Comparison of ENCODE assay signal across 17 cellular contexts in the genomic region with DNA sequence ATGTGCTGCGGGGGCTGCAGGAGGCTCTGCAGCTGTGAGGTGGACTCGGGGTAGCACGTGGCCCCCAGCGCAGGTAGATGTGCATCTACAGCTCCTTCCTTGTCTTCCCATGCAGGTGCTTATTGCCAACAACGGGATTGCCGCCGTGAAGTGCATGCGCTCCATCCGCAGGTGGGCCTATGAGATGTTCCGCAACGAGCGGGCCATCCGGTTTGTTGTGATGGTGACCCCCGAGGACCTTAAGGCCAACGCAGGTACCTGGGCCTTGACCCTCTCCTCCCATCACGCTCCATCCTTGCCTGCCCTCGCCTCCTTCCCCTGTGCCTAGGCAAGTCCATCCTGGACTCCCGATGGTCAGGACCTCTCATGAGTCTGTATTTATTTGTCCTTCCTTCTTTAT. TPM values are rescaled to one million over a fixed set of nuclear protein-coding genes. Genes with fewer than 3 reads are reported as not detected.
A peak's percentile ranks its signal among the peaks of the same experiment; 100 is the strongest.
DNase-seq lines count a peak whose midpoint lies in the region; ATAC-seq and TF ChIP-seq lines count a peak whose summit lies in the region.
"Had no signal": no experiment of that assay in that cellular context is flagged by ENCODE, and none has a peak within 500 bp of the region (broad histone marks: within the 10 kb centered on the region; RNA-seq: fewer than 3 reads in every experiment).

No MANE protein-coding gene starts in this region.

- no peaks in the 10 kb centered on the region for H3K79me1 ChIP-seq in neuronal stem cell (ENCODE audit: low read depth, low read length)

- H3K23ac ChIP-seq in neuronal stem cell (ENCODE audit: low read depth, low read length, poor library complexity): no peak overlapping the region

- ATAC-seq in gastroesophageal sphincter: no peak
- no peak for ATAC-seq in foreskin keratinocyte
- no peak for ATAC-seq in left lung

- H3K4me2 ChIP-seq in neuronal stem cell (ENCODE audit: insufficient read depth, low read length, poor library complexity, severe bottlenecking): no peak overlapping the region

- CTCF ChIA-PET in AG04450 (lab: Charles Lee): no interaction called here

- DNase-seq in AG04450 (ENCODE audit: low read depth, low spot score) (no peak), neuronal stem cell (ENCODE audit: low spot score) (no peak), sigmoid colon (peak; percentile 61), foreskin keratinocyte (no peak), iPS-NIHi7 (ENCODE audit: extremely low spot score) (no peak), Kasumi-1 (lab: John Stamatoyannopoulos, UW) (no peak), left lung (no peak)
- DNase-seq: 8988T; BE2C; C1 segment of cervical spinal cord; CD4-positive, CD25-positive, alpha-beta regulatory T cell; CD8-positive, alpha-beta memory T cell; COR-L47; GM23248 had no signal

- no peaks in the 10 kb centered on the region for H3K27me3 ChIP-seq in AG04450 (ENCODE audit: control insufficient read depth, insufficient read depth, low read length)
- no peaks in the 10 kb centered on the region for H3K27me3 ChIP-seq in gastroesophageal sphincter
- no peaks in the 10 kb centered on the region for H3K27me3 ChIP-seq in neuronal stem cell (ENCODE audit: control insufficient read depth in 3 of 3, insufficient read depth in 3 of 3, low read depth in 1 of 3, low read length in 3 of 3)
- H3K27me3 ChIP-seq in sigmoid colon: no peaks in the 10 kb centered on the region
- no peaks in the 10 kb centered on the region for H3K27me3 ChIP-seq in foreskin keratinocyte
- no peaks in the 10 kb centered on the region for H3K27me3 ChIP-seq in left lung
- H3K27me3 ChIP-seq: BE2C had no signal

- TF ChIP-seq CTCF in AG04450 (IDR thresholded peaks at IDR 0.05; ENCODE audit: low read depth, low read length) (no peak), gastroesophageal sphincter (IDR thresholded peaks at IDR 0.05) (no peak), sigmoid colon (IDR thresholded peaks at IDR 0.05) (no peak), foreskin keratinocyte (conservative IDR thresholded peaks at IDR 0.05) (no peak), left lung (IDR thresholded peaks at IDR 0.05) (no peak)

- H2BK5ac ChIP-seq in neuronal stem cell (ENCODE audit: low read length): no peak overlapping the region

- H3K4ac ChIP-seq in neuronal stem cell (ENCODE audit: low read length): no peak overlapping the region

- intact Hi-C loops in sigmoid colon (cut with DNase I) (no loop called here), left lung (cut with DNase I) (no loop called here)

- no peaks in the 10 kb centered on the region; the same call in 1 of the 2 replicates for H3K9me3 ChIP-seq in AG04450 (ENCODE audit: control insufficient read depth, insufficient read depth, low read length)
- H3K9me3 ChIP-seq in gastroesophageal sphincter: no peaks in the 10 kb centered on the region
- H3K9me3 ChIP-seq in neuronal stem cell (replicated peaks in 1 of 2; ENCODE audit: control insufficient read depth in 2 of 2, insufficient read depth in 1 of 2, low read depth in 1 of 2, low read length in 2 of 2): peaks cover 0 to 6% of the 10 kb centered on the region in 2 donors
- no peaks in the 10 kb centered on the region for H3K9me3 ChIP-seq in sigmoid colon
- peaks cover 0 to 2% of the 10 kb centered on the region in 2 donors for H3K9me3 ChIP-seq in left lung
- H3K9me3 ChIP-seq: HAP-1 had no signal

- H4K8ac ChIP-seq in neuronal stem cell (ENCODE audit: low read depth, low read length): peak overlapping the region; percentile 29

- peak overlapping the region; percentile 21 for H3K27ac ChIP-seq in AG04450 (ENCODE audit: low read depth, low read length)
- H3K27ac ChIP-seq in gastroesophageal sphincter: peak overlapping the region in 3 of 4 donors; percentile 83 to 93 (median 86)
- H3K27ac ChIP-seq in neuronal stem cell (replicated peaks; ENCODE audit: low read length): no peak overlapping the region
- H3K27ac ChIP-seq in sigmoid colon: peak overlapping the region; percentile 78 to 89 (median 81)
- no peak overlapping the region for H3K27ac ChIP-seq in foreskin keratinocyte
- no peak overlapping the region for H3K27ac ChIP-seq in left lung
- H3K27ac ChIP-seq: GM23248, HL-60 had no signal

- H3K4me1 ChIP-seq in gastroesophageal sphincter (peaks cover 0 to 85% (median 14%) of the 10 kb centered on the region in 3 donors), neuronal stem cell (ENCODE audit: control insufficient read depth in 2 of 2, insufficient read depth in 1 of 2, low read depth in 1 of 2, low read length in 2 of 2) (peaks cover 0 to 1% of the 10 kb centered on the region in 2 donors), sigmoid colon (peaks cover 0 to 57% (median 42%) of the 10 kb centered on the region in 4 donors), foreskin keratinocyte (no peaks in the 10 kb centered on the region), left lung (peaks cover 0 to 21% of the 10 kb centered on the region in 2 donors)
- H3K4me1 ChIP-seq: BE2C, HAP-1 had no signal

- peak overlapping the region; percentile 75 for H3K14ac ChIP-seq in neuronal stem cell (ENCODE audit: low read length)

- peak overlapping the region; percentile 12 for H3K9ac ChIP-seq in neuronal stem cell (ENCODE audit: low read depth, low read length, poor library complexity)
- H3K9ac ChIP-seq: GM23248 had no signal

- H2BK15ac ChIP-seq in neuronal stem cell (ENCODE audit: low read length): peak overlapping the region; percentile 21

- POLR2A ChIA-PET in AG04450 (lab: Yijun Ruan, JAX): no interaction called here

- 66 to 77% methylated on average over 6 to 18 of the region's 18 CpGs for WGBS in gastroesophageal sphincter (ENCODE audit: low coverage in 1 of 2), 2 donors
- no CpG with 5 or more reads among the region's 18 CpGs for WGBS in neuronal stem cell (ENCODE audit: extremely low coverage in 2 of 2, insufficient read length in 2 of 2, insufficient replicate concordance in 1 of 2), 2 donors
- WGBS in sigmoid colon, 2 donors: 94 to 95% methylated on average over 18 of the region's 18 CpGs

- TF ChIP-seq POLR2A in gastroesophageal sphincter (IDR thresholded peaks at IDR 0.05): no peak
- TF ChIP-seq POLR2A in sigmoid colon (IDR thresholded peaks at IDR 0.05): no peak

- H3K36me3 ChIP-seq in gastroesophageal sphincter (peaks cover 0 to 73% of the 10 kb centered on the region in 2 donors), neuronal stem cell (replicated peaks in 1 of 2; ENCODE audit: control insufficient read depth in 2 of 2, insufficient read depth in 2 of 2, low read length in 2 of 2) (peaks cover 0 to 20% of the 10 kb centered on the region in 2 donors), sigmoid colon (peaks cover 17 to 46% (median 33%) of the 10 kb centered on the region in 4 donors), left lung (peaks cover 0 to 15% of the 10 kb centered on the region in 2 donors)
- H3K36me3 ChIP-seq: BE2C had no signal

- H3K4me3 ChIP-seq in AG04450 (ENCODE audit: low read depth, low read length) (no peak overlapping the region), gastroesophageal sphincter (no peak overlapping the region), neuronal stem cell (ENCODE audit: low read length in 2 of 2) (no peak overlapping the region), sigmoid colon (no peak overlapping the region), left lung (no peak overlapping the region)
- H3K4me3 ChIP-seq: GM23248, HAP-1 had no signal

- H4K91ac ChIP-seq in neuronal stem cell (ENCODE audit: low read depth, low read length, poor library complexity): no peak overlapping the region

- no peak overlapping the region for H2BK12ac ChIP-seq in neuronal stem cell (ENCODE audit: low read length)

- no peak overlapping the region for H3K18ac ChIP-seq in neuronal stem cell (ENCODE audit: low read length)

- H2AK5ac ChIP-seq in neuronal stem cell (ENCODE audit: low read depth, low read length): no peak overlapping the region

- H2BK120ac ChIP-seq in neuronal stem cell (ENCODE audit: low read depth, low read length): no peak overlapping the region

- no peak overlapping the region for H2AFZ ChIP-seq in neuronal stem cell (ENCODE audit: low read length)
- H2AFZ ChIP-seq: GM23248 had no signal

- no peak for TF ChIP-seq EP300 in gastroesophageal sphincter (IDR thresholded peaks at IDR 0.05)
- TF ChIP-seq EP300 in sigmoid colon (IDR thresholded peaks at IDR 0.05): no peak

RNA-seq across cellular contexts. Expression of a gene that starts 51.4 kb away (rescaled TPM):
- polyA plus RNA-seq in AG04450 (2011; rRNA removed) (2.8 and 3.2 TPM in 2 replicates), sigmoid colon (10 to 100 TPM in 1 of 3 donors, 1 to 10 TPM in 2; 5.3 to 36.0 (median 5.4) TPM), foreskin keratinocyte (0.53 and 0.56 TPM in 2 replicates)
- 9.4 and 10.7 TPM in 2 replicates for polyA minus RNA-seq in AG04450 (2011; rRNA and poly(A)+ RNA removed)
- total RNA-seq in gastroesophageal sphincter (100 to 1,000 TPM in 3 of 4 donors, 10 to 100 TPM in 1; 49.4 to 230 (median 138) TPM), sigmoid colon (100 to 1,000 TPM; 116 to 295 (median 161) TPM), foreskin keratinocyte (3.2 and 3.3 TPM in 2 replicates), left lung (10 to 100 TPM; 14.8 to 16.8 TPM)
- 3.8 TPM for polyA plus RNA-seq in neuronal stem cell (2013, experiment 1 of 2)
- polyA plus RNA-seq in neuronal stem cell (2013, experiment 2 of 2): 4.0 TPM

Comparison
In these comparisons a context has a peak if more than half of its experiments do, and no peak if none do; other contexts are left out.
1. H3K27ac ChIP-seq: peak in AG04450 (single experiment), gastroesophageal sphincter (3 of 4) and sigmoid colon (4 of 4); none in neuronal stem cell (single experiment), foreskin keratinocyte (single experiment) and left lung (0 of 2).